ENCODE assay signal across 8 cellular contexts in genomic region chr18:75209129-75209951, GRCh38. TPM values are rescaled to one million over a fixed set of nuclear protein-coding genes. Genes with fewer than 3 reads are reported as not detected.
A peak's percentile ranks its signal among the peaks of the same experiment; 100 is the strongest.
DNase-seq lines count a peak whose midpoint lies in the region; ATAC-seq and TF ChIP-seq lines count a peak whose summit lies in the region.

TSS of gene PTGR3 (minus strand) at chr18:75209139. CDS start at chr18:75209058, 81 bp downstream.

- H3K4me3 Mint-ChIP-seq in activated CD4-positive, alpha-beta T cell treated with anti-CD3 and anti-CD28 coated beads, Interleukin-2, amount 10 ng/mL, durations not matched to agents 7 days and 5 days: peak within 1 kb of the TSS; percentile 99

- H3K27ac Mint-ChIP-seq in activated CD4-positive, alpha-beta T cell treated with anti-CD3 and anti-CD28 coated beads, Interleukin-2, amount 10 ng/mL, durations not matched to agents 7 days and 5 days: peak within 1 kb of the TSS; percentile 98

- no peaks in the 10 kb centered on the region for H3K9me3 Mint-ChIP-seq in activated CD4-positive, alpha-beta T cell treated with anti-CD3 and anti-CD28 coated beads, Interleukin-2, amount 10 ng/mL, durations not matched to agents 7 days and 5 days

- H3K36me3 ChIP-seq in BE2C: no peaks in the 10 kb centered on the region

- 0 out of 2 replicates have a peak, but pooled peaks cover 3% of the 10 kb centered on the region for H3K4me1 ChIP-seq in BE2C

- CTCF ChIA-PET in activated CD4-positive, alpha-beta T cell treated with anti-CD3 and anti-CD28 coated beads, Interleukin-2, amount 10 ng/mL, durations not matched to agents 7 days and 5 days (lab: Charles Lee): no interaction called here

- H3K36me3 Mint-ChIP-seq in activated CD4-positive, alpha-beta T cell treated with anti-CD3 and anti-CD28 coated beads, Interleukin-2, amount 10 ng/mL, durations not matched to agents 7 days and 5 days (ENCODE audit: low read depth): peaks cover 21% of the 10 kb centered on the region

- POLR2A ChIA-PET in activated CD4-positive, alpha-beta T cell treated with anti-CD3 and anti-CD28 coated beads, Interleukin-2, amount 10 ng/mL, durations not matched to agents 7 days and 5 days (lab: Charles Lee): no interaction called here

- ATAC-seq in HG03439 (IDR thresholded peaks at IDR 0.05; ENCODE audit: unreplicated experiment) (peak; percentile 47), left colon (peak; percentile 51)

- TF ChIP-seq CTCF in BE2C (IDR thresholded peaks at IDR 0.05; ENCODE audit: low read depth, low read length) (no peak), coronary artery (IDR thresholded peaks at IDR 0.05) (no peak)

- intact Hi-C loops in left colon (cut with DNase I, micrococcal nuclease): no loop called here

- H3K9me3 ChIP-seq in BE2C: no peaks in the 10 kb centered on the region

- peak; percentile 78 for DNase-seq in BE2C
- peak; percentile 83 for DNase-seq in GM19240 (ENCODE audit: insufficient read length, low spot score)
- DNase-seq in NCI-H69 (lab: John Stamatoyannopoulos, UW): peak; percentile 99
- DNase-seq in activated CD4-positive, alpha-beta T cell treated with anti-CD3 and anti-CD28 coated beads, Interleukin-2, amount 10 ng/mL, durations not matched to agents 7 days and 5 days: peak; percentile 87
- peak; percentile 94 for DNase-seq in coronary artery (ENCODE audit: low spot score)
- DNase-seq in left colon: peak; percentile 85 to 90
- DNase-seq in stimulated activated CD4-positive, alpha-beta T cell treated with anti-CD3 and anti-CD28 coated beads, Interleukin-2, amount 100 ng/mL, for 24 hours: peak; percentile 78 to 80

- H3K27me3 ChIP-seq in BE2C: peaks cover 8% of the 10 kb centered on the region; the same call in 1 of the 2 replicates

- peak within 1 kb of the TSS; percentile 71 for H3K4me3 ChIP-seq in BE2C (ENCODE audit: low read depth, low read length)
- H3K4me3 ChIP-seq in coronary artery: peak within 1 kb of the TSS; percentile 78

- H3K4me1 Mint-ChIP-seq in activated CD4-positive, alpha-beta T cell treated with anti-CD3 and anti-CD28 coated beads, Interleukin-2, amount 10 ng/mL, durations not matched to agents 7 days and 5 days: peaks cover 63% of the 10 kb centered on the region

- H3K27me3 Mint-ChIP-seq in activated CD4-positive, alpha-beta T cell treated with anti-CD3 and anti-CD28 coated beads, Interleukin-2, amount 10 ng/mL, durations not matched to agents 7 days and 5 days: peaks cover 26% of the 10 kb centered on the region

- H3K27ac ChIP-seq in coronary artery: peak within 1 kb of the TSS; percentile 94 to 95

RNA-seq across cellular contexts. Expression of gene PTGR3, which starts in this region (rescaled TPM):
- polyA plus RNA-seq in BE2C (2012; ENCODE audit: insufficient read depth, insufficient read length, low read depth): 6.2 TPM
- total RNA-seq in activated CD4-positive, alpha-beta T cell treated with anti-CD3 and anti-CD28 coated beads, Interleukin-2, amount 10 ng/mL, durations not matched to agents 7 days and 5 days: 10 to 100 TPM; 35.8 to 38.6 TPM
- total RNA-seq in left colon: 10 to 100 TPM; 42.9 to 54.6 TPM

Comparison
In these comparisons a context has a peak if more than half of its experiments do, and no peak if none do; other contexts are left out.
1. Peak in every context shown above with its lines: DNase-seq, ATAC-seq, H3K4me3 ChIP-seq and H3K27ac ChIP-seq.